8 cellular contexts compared by ENCODE assay signal in the genomic region with DNA sequence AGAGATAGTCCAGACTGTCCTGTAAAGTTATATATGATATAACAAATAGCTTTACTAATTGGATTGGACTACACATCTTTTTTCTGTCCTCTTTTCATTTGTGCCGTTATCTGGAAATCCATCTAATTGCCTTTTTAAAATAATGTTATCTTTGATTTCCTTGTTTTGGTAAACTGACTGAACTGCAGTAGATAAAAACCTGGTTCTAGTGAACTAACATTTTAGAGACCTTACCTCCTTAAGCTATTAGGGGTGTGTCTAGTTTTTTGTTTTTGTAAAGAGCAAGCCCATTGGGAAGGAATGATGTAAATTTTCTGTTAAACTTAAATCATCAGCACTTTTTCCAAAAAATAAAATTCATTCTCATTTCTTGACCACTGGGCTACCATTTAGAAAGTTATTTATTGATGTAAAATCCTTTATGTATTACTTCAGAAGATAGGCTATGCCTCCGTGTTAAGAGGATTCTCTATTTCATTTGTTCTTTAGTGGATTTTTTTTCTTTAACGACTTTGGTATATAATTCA. TPM values are rescaled to one million over a fixed set of nuclear protein-coding genes. Genes with fewer than 3 reads are reported as not detected.
DNase-seq lines count a peak whose midpoint lies in the region; ATAC-seq and TF ChIP-seq lines count a peak whose summit lies in the region.

No MANE protein-coding gene starts in this region.

- no peak overlapping the region for H2BK20ac ChIP-seq in IMR-90 (ENCODE audit: low read depth, low read length)

- H3K27me3 Mint-ChIP-seq in central memory CD8-positive, alpha-beta T cell = no peaks in the 10 kb centered on the region
- H3K27me3 Mint-ChIP-seq in natural killer cell (ENCODE audit: low read depth in 2 of 2) = no peaks in the 10 kb centered on the region

- peaks cover 8% of the 10 kb centered on the region; the same call in 1 of the 2 replicates for H3K9me1 ChIP-seq in IMR-90 (ENCODE audit: insufficient read depth, low read length)

- peak overlapping the region; percentile 93 for H2BK5ac ChIP-seq in IMR-90 (ENCODE audit: low read depth, low read length, poor library complexity, severe bottlenecking)

- H3K9me3 ChIP-seq in IMR-90 (ENCODE audit: control insufficient read depth, insufficient read depth, low read length) = no peaks in the 10 kb centered on the region

- peaks cover 7% of the 10 kb centered on the region for H3K36me3 ChIP-seq in IMR-90 (ENCODE audit: control insufficient read depth, insufficient read depth, low read length)

- H3K14ac ChIP-seq in IMR-90 (replicated peaks; ENCODE audit: low read depth, low read length) = peak overlapping the region; percentile 30; the same call in 1 of the 2 replicates

- ATAC-seq in IMR-90 (ENCODE audit: low read depth) (no peak), natural killer cell (no peak), HG03378 (IDR thresholded peaks at IDR 0.05; ENCODE audit: unreplicated experiment) (no peak)
- no peak for ATAC-seq in central memory CD8-positive, alpha-beta T cell (replicated peaks; ENCODE audit: extremely low read depth, poor library complexity, severe bottlenecking)

- in situ Hi-C loops in IMR-90 (cut with MboI; ENCODE audit: low sequenced_read_pairs) = no loop called here

- peaks cover 7% of the 10 kb centered on the region for H3K4me1 ChIP-seq in IMR-90 (ENCODE audit: control insufficient read depth, insufficient read depth, low read length)

- intact Hi-C loops in IMR-90 (cut with micrococcal nuclease) (loop anchor here (10.0 kb wide), 3 partner anchors 259 to 479 kb away; partner anchors contain the start of genes HERC4 and SIRT1), natural killer cell (cut with micrococcal nuclease) (loop anchor here (2.0 to 5.0 kb wide), 6 partner anchors 193 to 572 kb away; partner anchors contain the start of genes CCAR1, HERC4 and SLC25A16), head of caudate nucleus (cut with DNase I) (loop anchor here (5.0 to 10.0 kb wide), 2 partner anchors 257 to 479 kb away; partner anchors contain the start of gene HERC4)

- no peak overlapping the region for H3K18ac ChIP-seq in IMR-90 (ENCODE audit: low read depth, low read length)

- H2AK5ac ChIP-seq in IMR-90 (ENCODE audit: low read depth, low read length) = no peak overlapping the region

- no peak overlapping the region for H2AK9ac ChIP-seq in IMR-90 (replicated peaks; ENCODE audit: low read depth, low read length, poor library complexity)

- no peak overlapping the region for H4K91ac ChIP-seq in IMR-90 (ENCODE audit: insufficient read depth, low read depth, low read length)

- H4K5ac ChIP-seq in IMR-90 (ENCODE audit: low read depth, low read length) = no peak overlapping the region

- no peak overlapping the region for H2BK120ac ChIP-seq in IMR-90 (ENCODE audit: low read depth, low read length)

- no peak for TF ChIP-seq POLR2A in IMR-90 (IDR thresholded peaks at IDR 0.05; ENCODE audit: low read depth, low read length)

- H3K4me3 ChIP-seq in AG10803 (ENCODE audit: low read length) = peak overlapping the region; percentile 93
- H3K4me3 ChIP-seq in IMR-90 (ENCODE audit: insufficient read depth, low read depth, low read length) = peak overlapping the region; percentile 98

- no peak for TF ChIP-seq RAD21 in IMR-90 (IDR thresholded peaks at IDR 0.05; ENCODE audit: low read length)

- WGBS in IMR-90 (ENCODE audit: extremely low coverage in 2 of 2, insufficient read length in 1 of 2), 2 experiments = no CpG with 5 or more reads among the region's 3 CpGs

- no peaks in the 10 kb centered on the region for H3K9me3 Mint-ChIP-seq in central memory CD8-positive, alpha-beta T cell
- no peaks in the 10 kb centered on the region for H3K9me3 Mint-ChIP-seq in natural killer cell

- H3K4me3 Mint-ChIP-seq in central memory CD8-positive, alpha-beta T cell = peak overlapping the region; percentile 99
- H3K4me3 Mint-ChIP-seq in natural killer cell = peak overlapping the region; percentile 98

- peak overlapping the region; percentile 98 for H3K27ac Mint-ChIP-seq in central memory CD8-positive, alpha-beta T cell (ENCODE audit: low read depth)
- H3K27ac Mint-ChIP-seq in natural killer cell = peak overlapping the region; percentile 97 to 99

- H3K79me1 ChIP-seq in IMR-90 (ENCODE audit: low read depth in 1 of 2, low read length in 2 of 2) = peaks cover 4 to 27% of the 10 kb centered on the region in 2 experiments; a peak in 3 of 4 replicates

- peak overlapping the region; percentile 99; the same call in 1 of the 2 replicates for H3K23ac ChIP-seq in IMR-90 (ENCODE audit: low read depth, low read length)

- no peak overlapping the region for H3K4ac ChIP-seq in IMR-90 (ENCODE audit: low read depth, low read length)

- H3K27ac ChIP-seq in IMR-90 (ENCODE audit: insufficient read depth, low read length) = no peak overlapping the region

- DNase-seq in AG10803 (ENCODE audit: low read depth) (no peak), IMR-90 (no peak), natural killer cell (no peak), NCI-H1048 (lab: John Stamatoyannopoulos, UW) (no peak), kidney tubule cell (ENCODE audit: low spot score) (no peak), head of caudate nucleus (no peak)
- DNase-seq in central memory CD8-positive, alpha-beta T cell (ENCODE audit: low spot score in 2 of 2) = no peak

- no peak overlapping the region for H2AFZ ChIP-seq in IMR-90 (replicated peaks; ENCODE audit: low read length, poor library complexity)

- CTCF ChIA-PET in IMR-90 (lab: Yijun Ruan, JAX) = interaction anchor here (0.9 to 1.9 kb wide), 3 partner anchors 33 to 479 kb away, joined by 4 to 6 read pairs (median 4); no protein-coding TSS in a partner anchor

- peaks cover 61% of the 10 kb centered on the region for H3K4me1 Mint-ChIP-seq in central memory CD8-positive, alpha-beta T cell
- peaks cover 73 to 75% of the 10 kb centered on the region in 2 donors for H3K4me1 Mint-ChIP-seq in natural killer cell

- H3K27me3 ChIP-seq in IMR-90 (ENCODE audit: control insufficient read depth, insufficient read depth, low read length) = no peaks in the 10 kb centered on the region

- TF ChIP-seq CTCF in AG10803 (conservative IDR thresholded peaks at IDR 0.05; ENCODE audit: low read length) (no peak), IMR-90 (conservative IDR thresholded peaks at IDR 0.05; ENCODE audit: low read depth, low read length) (no peak), natural killer cell (IDR thresholded peaks at IDR 0.05) (no peak)

- H2BK15ac ChIP-seq in IMR-90 (ENCODE audit: low read depth, low read length) = no peak overlapping the region

- H3K56ac ChIP-seq in IMR-90 (ENCODE audit: extremely low read depth, insufficient read depth, low read length) = no peak overlapping the region

- POLR2A ChIA-PET in IMR-90 (lab: Charles Lee; ENCODE audit: unreplicated experiment) = interaction anchor here (0.6 kb wide), 1 partner anchor 11 kb away, joined by 3 read pairs; no protein-coding TSS in a partner anchor

- peaks cover 62% of the 10 kb centered on the region for H4K20me1 ChIP-seq in IMR-90 (ENCODE audit: insufficient read depth, low read length)

- peak overlapping the region; percentile 92 for H3K4me2 ChIP-seq in IMR-90 (ENCODE audit: low read depth, low read length)

- BruUV-seq in IMR-90 (replicated peaks; lab: Mats Ljungman, UMichigan) = no TSS peak

- H3K36me3 Mint-ChIP-seq in central memory CD8-positive, alpha-beta T cell (ENCODE audit: insufficient read depth) = peaks cover 48% of the 10 kb centered on the region
- no peaks in the 10 kb centered on the region for H3K36me3 Mint-ChIP-seq in natural killer cell

- no peak overlapping the region for H4K8ac ChIP-seq in IMR-90 (ENCODE audit: low read depth in 2 of 2, low read length in 2 of 2)

- H3K9ac ChIP-seq in IMR-90 (ENCODE audit: low read depth, low read length) = peak overlapping the region; percentile 98; the same call in 1 of the 2 replicates

- dilution Hi-C loops in IMR-90 (cut with HindIII; ENCODE audit: low sequenced_read_pairs, unreplicated experiment) = no loop called here

TF ChIP-seq in IMR-90, 13 proteins besides CTCF, POLR2A, EP300 and RAD21 (continues in another document):
- TF ChIP-seq RCOR1 (IDR thresholded peaks at IDR 0.05; ENCODE audit: insufficient replicate concordance, low read length) (no peak), RFX5 (IDR thresholded peaks at IDR 0.05; ENCODE audit: low read depth, low read length) (no peak), BHLHE40 (IDR thresholded peaks at IDR 0.05; ENCODE audit: low read depth, low read length) (no peak), CEBPB (IDR thresholded peaks at IDR 0.05; ENCODE audit: low read depth, low read length) (no peak), FOS (IDR thresholded peaks at IDR 0.05; ENCODE audit: low read depth, low read length) (no peak), MAFK (IDR thresholded peaks at IDR 0.05; ENCODE audit: low read depth, low read length) (no peak), SMC3 (IDR thresholded peaks at IDR 0.05; ENCODE audit: low read depth, low read length) (no peak), NFE2L2 (IDR thresholded peaks at IDR 0.05; ENCODE audit: low read depth, low read length) (no peak), CHD1 (IDR thresholded peaks at IDR 0.05; ENCODE audit: low read depth, low read length) (no peak), MXI1 (IDR thresholded peaks at IDR 0.05; ENCODE audit: borderline replicate concordance, low read depth, low read length) (no peak)
- TF ChIP-seq, protein P1, sequence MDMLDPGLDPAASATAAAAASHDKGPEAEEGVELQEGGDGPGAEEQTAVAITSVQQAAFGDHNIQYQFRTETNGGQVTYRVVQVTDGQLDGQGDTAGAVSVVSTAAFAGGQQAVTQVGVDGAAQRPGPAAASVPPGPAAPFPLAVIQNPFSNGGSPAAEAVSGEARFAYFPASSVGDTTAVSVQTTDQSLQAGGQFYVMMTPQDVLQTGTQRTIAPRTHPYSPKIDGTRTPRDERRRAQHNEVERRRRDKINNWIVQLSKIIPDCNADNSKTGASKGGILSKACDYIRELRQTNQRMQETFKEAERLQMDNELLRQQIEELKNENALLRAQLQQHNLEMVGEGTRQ (IDR thresholded peaks at IDR 0.05; ENCODE audit: low read depth, low read length) = no peak

RNA-seq across cellular contexts. Expression of gene PBLD, which starts 1.2 kb away (rescaled TPM):
- 5.0 and 5.7 TPM in 2 replicates for total RNA-seq in IMR-90 (2012; rRNA removed)
- polyA plus RNA-seq in IMR-90 (2012; rRNA removed) = 2.3 and 3.3 TPM in 2 replicates
- 0.84 and 0.99 TPM in 2 replicates for polyA plus RNA-seq in IMR-90 (2012; cell fraction: cytosol; rRNA removed)
- polyA plus RNA-seq in IMR-90 (2012; cell fraction: nucleus; rRNA removed; ENCODE audit: low replicate concordance) = 0.76 and 3.7 TPM in 2 replicates
- 1 to 10 TPM; 1.4 to 2.1 (median 1.4) TPM for total RNA-seq in natural killer cell

RNA-seq across cellular contexts. Expression of gene HNRNPH3, which starts 2.1 kb away (rescaled TPM):
- total RNA-seq in IMR-90 (2012; rRNA removed) (10.6 and 23.6 TPM in 2 replicates), natural killer cell (100 to 1,000 TPM; 132 to 162 (median 142) TPM)
- polyA plus RNA-seq in IMR-90 (2012; rRNA removed) = 119 and 142 TPM in 2 replicates
- 10.1 and 15.3 TPM in 2 replicates for polyA plus RNA-seq in IMR-90 (2012; cell fraction: cytosol; rRNA removed)
- 6.1 and 43.1 TPM in 2 replicates for polyA plus RNA-seq in IMR-90 (2012; cell fraction: nucleus; rRNA removed; ENCODE audit: low replicate concordance)
